ENCODE assay signal across 14 cellular contexts in the genomic region with DNA sequence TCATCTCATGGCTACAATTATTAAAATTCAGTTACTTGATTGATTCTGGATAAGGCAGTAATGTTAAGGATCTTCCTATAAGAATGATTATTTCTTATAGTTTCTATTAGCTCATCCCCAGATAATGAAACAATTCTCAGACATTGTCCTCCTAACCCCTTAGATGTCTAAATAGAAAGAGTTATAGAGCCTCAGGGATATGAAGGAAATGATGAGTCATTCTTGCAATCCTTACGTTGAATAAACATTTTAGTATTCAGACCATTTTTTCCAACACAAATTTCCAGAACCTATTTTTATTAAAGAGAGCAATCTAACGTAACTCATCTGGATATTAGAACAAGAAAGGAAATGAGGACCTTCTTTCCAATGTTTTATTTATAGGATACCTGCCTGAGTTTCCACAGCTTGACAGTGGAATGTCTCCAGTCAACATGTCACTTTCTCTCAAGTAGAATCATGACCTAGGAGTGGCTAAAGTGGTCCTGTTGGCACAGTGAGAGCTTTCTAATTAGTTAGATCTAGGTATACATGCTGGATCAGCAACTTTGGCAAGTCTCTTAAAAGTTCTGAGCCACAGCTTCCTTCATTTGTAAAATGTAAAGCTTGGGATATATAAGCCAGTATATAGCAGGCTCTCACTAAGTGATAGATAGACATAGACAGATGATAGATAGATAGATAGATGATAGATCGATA.
DNase-seq lines count a peak whose midpoint lies in the region; ATAC-seq, FAIRE-seq and TF ChIP-seq lines count a peak whose summit lies in the region.
"Had no signal": no experiment of that assay in that cellular context is flagged by ENCODE, and none has a peak within 500 bp of the region (broad histone marks: within the 10 kb centered on the region; RNA-seq: fewer than 3 reads in every experiment).

No MANE protein-coding gene starts in this region.

- TF ChIP-seq CTCF in AG04450 (IDR thresholded peaks at IDR 0.05; ENCODE audit: low read depth, low read length) (no peak), K562 (IDR thresholded peaks at IDR 0.05 in 2 of 3, conservative IDR thresholded peaks at IDR 0.05 in 1 of 3; ENCODE audit: insufficient read depth in 2 of 3, low read depth in 1 of 3, low read length in 3 of 3) (no peak), GM13977 (IDR thresholded peaks at IDR 0.05; ENCODE audit: extremely low read depth, insufficient read depth, missing control alignments) (no peak)

- intact Hi-C loops in K562 (cut with micrococcal nuclease), result no loop called here
- intact Hi-C loops in left ventricle myocardium superior (cut with micrococcal nuclease), result no loop called here

- CTCF ChIA-PET in AG04450 (lab: Charles Lee) (interaction anchor here (1.2 to 2.3 kb wide), 2 partner anchors 69 to 243 kb away, joined by 3 to 12 read pairs; no protein-coding TSS in a partner anchor), K562 (lab: Yijun Ruan, JAX; ENCODE audit: low intra/inter-chr PET ratio) (no interaction called here)

- POLR2A ChIA-PET in AG04450 (lab: Yijun Ruan, JAX), result no interaction called here
- POLR2A ChIA-PET in K562 (lab: Yijun Ruan, JAX), result interaction anchor here (1.0 kb wide), 1 partner anchor 14 kb away, joined by 3 read pairs; no protein-coding TSS in a partner anchor

- no peaks in the 10 kb centered on the region for H3K79me2 ChIP-seq in K562 (ENCODE audit: control insufficient read depth, insufficient read depth, low read length)

- no peaks in the 10 kb centered on the region for H3K9me1 ChIP-seq in K562 (ENCODE audit: control insufficient read depth, insufficient read depth, low read length)

- ATAC-seq in K562 (no peak), HG02798 (IDR thresholded peaks at IDR 0.05; ENCODE audit: poor library complexity, unreplicated experiment) (no peak), left ventricle myocardium superior (no peak)
- ATAC-seq: activated naive CD4-positive, alpha-beta T cell treated with anti-CD3 and anti-CD28 coated beads, Interleukin-2, amount 50 U/mL, for 72 hours; Right ventricle myocardium inferior had no signal

- no peak overlapping the region for H2AFZ ChIP-seq in K562 (ENCODE audit: low read depth, low read length)

- no peaks in the 10 kb centered on the region for H3K36me3 ChIP-seq in K562 (ENCODE audit: control insufficient read depth, insufficient read depth, low read length)
- H3K36me3 ChIP-seq: tibial artery had no signal

- no peak overlapping the region for H3K4me3 ChIP-seq in AG04450 (ENCODE audit: low read depth, low read length)
- no peak overlapping the region for H3K4me3 ChIP-seq in K562
- H3K4me3 ChIP-seq: tibial artery had no signal

- H3K9ac ChIP-seq in K562 (ENCODE audit: insufficient read depth in 1 of 2, low read depth in 2 of 2, low read length in 2 of 2), result no peak overlapping the region

- no peak overlapping the region for H3K27ac ChIP-seq in AG04450 (ENCODE audit: low read depth, low read length)
- no peak overlapping the region for H3K27ac ChIP-seq in K562 (ENCODE audit: extremely low read depth, low read depth, low read length)
- H3K27ac ChIP-seq: tibial artery had no signal

- H3K9me3 ChIP-seq in AG04450 (ENCODE audit: control insufficient read depth, insufficient read depth, low read length) (no peaks in the 10 kb centered on the region), K562 (replicated peaks; ENCODE audit: control insufficient read depth, insufficient read depth, low read depth, low read length) (no peaks in the 10 kb centered on the region)
- H3K9me3 ChIP-seq: tibial artery had no signal

- FAIRE-seq in K562 (lab: Jason Lieb, UNC) (no peak), GM19239 (lab: Jason Lieb, UNC) (no peak)

- H3K4me2 ChIP-seq in K562 (ENCODE audit: insufficient read depth, low read length), result no peak overlapping the region

- TF ChIP-seq POLR2A in K562 (conservative IDR thresholded peaks at IDR 0.05), result no peak

- no peaks in the 10 kb centered on the region for H4K20me1 ChIP-seq in K562 (replicated peaks; ENCODE audit: control insufficient read depth, insufficient read depth, low read length)

- H3K27me3 ChIP-seq in AG04450 (ENCODE audit: control insufficient read depth, insufficient read depth, low read length), result no peaks in the 10 kb centered on the region
- H3K27me3 ChIP-seq in K562 (ENCODE audit: control insufficient read depth in 2 of 2, insufficient read depth in 2 of 2, low read length in 2 of 2), result no peaks in the 10 kb centered on the region
- H3K27me3 ChIP-seq: tibial artery had no signal

- DNase-seq in AG04450 (ENCODE audit: low read depth, low spot score) (peak; percentile 6), HT1080 (ENCODE audit: low read depth) (peak; percentile 50), K562 (ENCODE audit: extremely low read depth in 1 of 4, low spot score in 3 of 4) (no peak), foreskin melanocyte (peak; percentile 35), GM19239 (ENCODE audit: insufficient read length, low spot score) (no peak), GM13977 (ENCODE audit: low spot score) (no peak), left ventricle myocardium superior (no peak)
- DNase-seq: COR-L47; NCI-H1092 treated with DMSO at 0.1 percent for 48 hours; stimulated activated CD4-positive, alpha-beta T cell treated with anti-CD3 and anti-CD28 coated beads, Interleukin-4, amount 100 ng/mL, for 1 hour; tibial artery had no signal

- TF ChIP-seq EP300 in K562 (IDR thresholded peaks at IDR 0.05; ENCODE audit: low read length), result no peak

- TF ChIP-seq RAD21 in K562 (CRISPR knock-in tag; conservative IDR thresholded peaks at IDR 0.05 in 1 of 2, IDR thresholded peaks at IDR 0.05 in 1 of 2), result no peak

- in situ Hi-C loops in K562 (cut with MboI) (no loop called here), GM13977 (cut with MboI; ENCODE audit: low pct_unique_long_range_greater_than_20kb, low sequenced_read_pairs, unreplicated experiment) (no loop called here)

- WGBS in K562 (ENCODE audit: insufficient coverage, low coverage, missing lambda C conversion rate), result 5% methylated on average over 3 of the region's 3 CpGs

- no TSS peak for BruUV-seq in K562 (replicated peaks; lab: Mats Ljungman, UMichigan)

- H3K4me1 ChIP-seq in K562 (replicated peaks in 1 of 2; ENCODE audit: control insufficient read depth in 2 of 2, insufficient read depth in 2 of 2, low read length in 2 of 2), result peaks cover 0 to 4% of the 10 kb centered on the region in 2 experiments; a peak in 1 of 5 replicates
- H3K4me1 ChIP-seq: tibial artery had no signal

TF ChIP-seq in K562, 482 proteins besides CTCF, POLR2A, EP300 and RAD21:
- no peak for TF ChIP-seq ZNF133 (CRISPR knock-in tag; IDR thresholded peaks at IDR 0.05)
- no peak for TF ChIP-seq KDM1A (IDR thresholded peaks at IDR 0.05)
- TF ChIP-seq MAFG (tag; conservative IDR thresholded peaks at IDR 0.05), result peak; percentile 80
- TF ChIP-seq JUND (IDR thresholded peaks at IDR 0.05; ENCODE audit: borderline replicate concordance, low read depth, low read length), result no peak
- TF ChIP-seq JUND (tag; IDR thresholded peaks at IDR 0.05; ENCODE audit: borderline replicate concordance, low read depth, low read length), result peak; percentile 12; the same call in 1 of the 3 replicates
- TF ChIP-seq ZNF316 (IDR thresholded peaks at IDR 0.05), result 0 out of 2 replicates have a peak, but pooled peaks have one; percentile 20
- peak; percentile 52; the same call in 1 of the 2 replicates for TF ChIP-seq MAFF (IDR thresholded peaks at IDR 0.05; ENCODE audit: low read length)
- peak; percentile 32 for TF ChIP-seq NFE2 (IDR thresholded peaks at IDR 0.05; ENCODE audit: low read depth)
- TF ChIP-seq C11orf30 (IDR thresholded peaks at IDR 0.05; ENCODE audit: low read depth), result peak; percentile 38; the same call in 1 of the 2 replicates
- peak; percentile 59 for TF ChIP-seq NFE2L1 (tag; IDR thresholded peaks at IDR 0.05; ENCODE audit: borderline replicate concordance, low read depth)
- TF ChIP-seq TEAD1 (CRISPR knock-in tag; IDR thresholded peaks at IDR 0.05), result no peak
- TF ChIP-seq, protein P1, sequence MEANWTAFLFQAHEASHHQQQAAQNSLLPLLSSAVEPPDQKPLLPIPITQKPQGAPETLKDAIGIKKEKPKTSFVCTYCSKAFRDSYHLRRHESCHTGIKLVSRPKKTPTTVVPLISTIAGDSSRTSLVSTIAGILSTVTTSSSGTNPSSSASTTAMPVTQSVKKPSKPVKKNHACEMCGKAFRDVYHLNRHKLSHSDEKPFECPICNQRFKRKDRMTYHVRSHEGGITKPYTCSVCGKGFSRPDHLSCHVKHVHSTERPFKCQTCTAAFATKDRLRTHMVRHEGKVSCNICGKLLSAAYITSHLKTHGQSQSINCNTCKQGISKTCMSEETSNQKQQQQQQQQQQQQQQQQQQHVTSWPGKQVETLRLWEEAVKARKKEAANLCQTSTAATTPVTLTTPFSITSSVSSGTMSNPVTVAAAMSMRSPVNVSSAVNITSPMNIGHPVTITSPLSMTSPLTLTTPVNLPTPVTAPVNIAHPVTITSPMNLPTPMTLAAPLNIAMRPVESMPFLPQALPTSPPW (CRISPR knock-in tag; IDR thresholded peaks at IDR 0.05), result no peak
- 0 out of 2 replicates have a peak, but pooled peaks have one; percentile 30 for TF ChIP-seq FOSL1 (tag; conservative IDR thresholded peaks at IDR 0.05)

Comparison
In these comparisons a context has a peak if more than half of its experiments do, and no peak if none do; other contexts are left out.
1. DNase-seq: peak in AG04450 (single experiment), HT1080 (single experiment) and foreskin melanocyte (single experiment); none in K562 (0 of 4), GM19239 (single experiment), GM13977 (single experiment) and left ventricle myocardium superior (single experiment).